In the genomic region with DNA sequence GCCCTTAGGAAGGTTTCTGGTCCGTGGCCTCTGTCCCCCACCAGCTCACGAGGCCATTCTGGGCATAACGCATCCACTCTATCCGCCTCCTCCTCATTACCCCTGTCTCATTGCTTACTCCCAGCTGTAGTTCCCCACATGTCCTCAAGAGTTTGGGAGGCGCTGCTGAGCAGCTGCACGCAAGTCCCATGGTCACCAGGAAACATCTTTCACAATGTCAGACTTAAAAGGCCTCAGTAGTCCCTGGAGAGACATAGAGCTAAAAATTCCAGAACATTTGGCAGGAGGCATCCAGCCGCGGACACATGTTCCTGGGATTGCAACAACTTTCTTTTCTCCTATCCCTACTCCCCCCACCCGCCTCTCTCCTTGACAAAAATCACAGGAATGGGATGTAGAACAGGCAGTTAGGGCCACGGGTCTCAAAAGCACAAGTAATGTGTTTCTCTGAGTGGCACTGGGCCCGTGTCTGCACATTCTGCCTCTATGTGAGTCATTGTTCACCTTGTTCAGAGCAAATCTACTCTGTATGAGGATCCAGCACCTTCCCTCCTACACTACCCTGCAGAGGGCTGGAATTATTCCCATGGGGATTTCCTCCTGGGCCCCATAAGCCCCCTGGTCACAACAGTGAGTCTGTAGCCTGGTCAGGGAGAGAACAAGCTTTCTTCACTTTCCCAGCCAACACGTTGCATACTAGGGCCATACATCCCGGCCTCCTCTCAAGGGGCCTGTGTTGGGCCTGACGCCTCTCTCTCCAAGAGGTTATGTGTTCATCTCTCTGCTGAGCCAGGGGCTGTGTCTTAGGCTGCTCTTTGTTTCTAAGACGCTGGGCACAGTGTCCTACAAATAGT, we compare ENCODE assay signal across 1 cellular context.
TF ChIP-seq lines count a peak whose summit lies in the region.

No MANE protein-coding gene starts in this region.

TF ChIP-seq in GM12878, 131 proteins besides CTCF, POLR2A, EP300 and RAD21 (continued from another document):
- TF ChIP-seq ZNF592 (IDR thresholded peaks at IDR 0.05) = no peak
- TF ChIP-seq, protein P1, sequence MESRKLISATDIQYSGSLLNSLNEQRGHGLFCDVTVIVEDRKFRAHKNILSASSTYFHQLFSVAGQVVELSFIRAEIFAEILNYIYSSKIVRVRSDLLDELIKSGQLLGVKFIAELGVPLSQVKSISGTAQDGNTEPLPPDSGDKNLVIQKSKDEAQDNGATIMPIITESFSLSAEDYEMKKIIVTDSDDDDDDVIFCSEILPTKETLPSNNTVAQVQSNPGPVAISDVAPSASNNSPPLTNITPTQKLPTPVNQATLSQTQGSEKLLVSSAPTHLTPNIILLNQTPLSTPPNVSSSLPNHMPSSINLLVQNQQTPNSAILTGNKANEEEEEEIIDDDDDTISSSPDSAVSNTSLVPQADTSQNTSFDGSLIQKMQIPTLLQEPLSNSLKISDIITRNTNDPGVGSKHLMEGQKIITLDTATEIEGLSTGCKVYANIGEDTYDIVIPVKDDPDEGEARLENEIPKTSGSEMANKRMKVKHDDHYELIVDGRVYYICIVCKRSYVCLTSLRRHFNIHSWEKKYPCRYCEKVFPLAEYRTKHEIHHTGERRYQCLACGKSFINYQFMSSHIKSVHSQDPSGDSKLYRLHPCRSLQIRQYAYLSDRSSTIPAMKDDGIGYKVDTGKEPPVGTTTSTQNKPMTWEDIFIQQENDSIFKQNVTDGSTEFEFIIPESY (IDR thresholded peaks at IDR 0.05) = peak; percentile 79
- TF ChIP-seq SMC3 (IDR thresholded peaks at IDR 0.05; ENCODE audit: borderline replicate concordance, low read length) = peak; percentile 21; the same call in 1 of the 2 replicates
- no peak for TF ChIP-seq PML (IDR thresholded peaks at IDR 0.05; ENCODE audit: low read length)
TF ChIP-seq in GM12878: peak in this region for 3.
